ENCODE assay signal across 16 cellular contexts in the genomic region with DNA sequence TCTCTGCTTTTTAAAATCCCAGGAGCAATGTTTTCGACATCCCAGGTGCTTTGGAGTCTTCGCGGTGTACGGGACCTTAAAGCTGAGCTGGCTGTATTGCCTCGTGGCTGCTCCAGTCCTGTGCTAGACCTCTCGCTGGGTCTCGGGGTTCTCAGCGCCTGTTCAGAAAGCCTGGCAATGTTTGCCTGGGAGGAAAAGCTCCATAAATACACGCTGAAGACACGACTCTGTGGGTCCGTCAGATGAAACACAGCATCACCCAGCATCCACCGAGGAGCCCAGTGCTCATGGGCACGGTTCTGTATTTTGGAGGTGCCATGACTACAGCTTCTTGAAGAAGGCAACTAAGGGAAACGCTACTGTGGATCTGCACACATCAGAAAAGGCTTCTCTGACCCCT. TPM values are rescaled to one million over a fixed set of nuclear protein-coding genes. Genes with fewer than 3 reads are reported as not detected.
A peak's percentile ranks its signal among the peaks of the same experiment; 100 is the strongest.
DNase-seq lines count a peak whose midpoint lies in the region; ATAC-seq and TF ChIP-seq lines count a peak whose summit lies in the region.
"Had no signal": no experiment of that assay in that cellular context is flagged by ENCODE, and none has a peak within 500 bp of the region (broad histone marks: within the 10 kb centered on the region; RNA-seq: fewer than 3 reads in every experiment).

No MANE protein-coding gene starts in this region.

- no peak overlapping the region for H3K4me3 ChIP-seq in mesenchymal stem cell (ENCODE audit: insufficient read depth in 1 of 2, low read depth in 1 of 2, low read length in 2 of 2)
- no peak overlapping the region for H3K4me3 ChIP-seq in subcutaneous abdominal adipose tissue (ENCODE audit: low read depth in 1 of 5, low read length in 5 of 5)
- H3K4me3 ChIP-seq in GM23338, result no peak overlapping the region
- H3K4me3 ChIP-seq: right lobe of liver had no signal

- H3K4me1 Mint-ChIP-seq in activated T-cell treated with anti-CD3 and anti-CD28 coated beads, Interleukin-2, amount 50 U/mL, for 4 hours (ENCODE audit: low read depth), result peaks cover 89% of the 10 kb centered on the region
- peaks cover 96 to 98% (median 97%) of the 10 kb centered on the region in 3 donors for H3K4me1 Mint-ChIP-seq in T-cell
- H3K4me1 Mint-ChIP-seq in GM23338, result peaks cover 55% of the 10 kb centered on the region

- H3K27ac Mint-ChIP-seq in T-cell (peak overlapping the region; percentile 51 to 59), GM23338 (no peak overlapping the region)

- no peaks in the 10 kb centered on the region for H3K9me3 Mint-ChIP-seq in activated T-cell treated with anti-CD3 and anti-CD28 coated beads, Interleukin-2, amount 50 U/mL, for 4 hours
- no peaks in the 10 kb centered on the region for H3K9me3 Mint-ChIP-seq in T-cell
- no peaks in the 10 kb centered on the region for H3K9me3 Mint-ChIP-seq in GM23338
- H3K9me3 Mint-ChIP-seq: activated T-helper 1 cell treated with anti-CD3 and anti-CD28 coated beads, Interleukin-12 subunit alpha, Interleukin-12 subunit beta, Interleukin-2, Interleukin-4 antibody, amounts not matched to agents 30 ng/mL and 10 ng/mL and 1 ng/mL, durations not matched to agents 14 hours and 24 hours and 36 hours had no signal

- WGBS in mesenchymal stem cell, result 96% methylated on average over 14 of the region's 14 CpGs

- H3K4me3 Mint-ChIP-seq in activated T-cell treated with anti-CD3 and anti-CD28 coated beads, Interleukin-2, amount 50 U/mL, for 4 hours, result no peak overlapping the region
- peak overlapping the region in 1 of 3 donors; percentile 10 for H3K4me3 Mint-ChIP-seq in T-cell
- H3K4me3 Mint-ChIP-seq in GM23338, result no peak overlapping the region
- H3K4me3 Mint-ChIP-seq: activated CD4-positive, alpha-beta T cell treated with anti-CD3 and anti-CD28 coated beads for 36 hours; activated T-helper 1 cell treated with anti-CD3 and anti-CD28 coated beads, Interleukin-12 subunit alpha, Interleukin-12 subunit beta, Interleukin-2, Interleukin-4 antibody, amounts not matched to agents 30 ng/mL and 10 ng/mL and 1 ng/mL, durations not matched to agents 14 hours and 24 hours and 36 hours had no signal

- no peak overlapping the region for H2BK12ac ChIP-seq in mesenchymal stem cell (ENCODE audit: low read length in 2 of 2)

- H3K79me1 ChIP-seq in mesenchymal stem cell (replicated peaks; ENCODE audit: low read length, poor library complexity, severe bottlenecking), result peaks cover 28% of the 10 kb centered on the region

- H3K36me3 ChIP-seq in mesenchymal stem cell (ENCODE audit: control insufficient read depth in 1 of 2, insufficient read depth in 2 of 2, low read depth in 1 of 2, low read length in 2 of 2) (peaks cover 3 to 6% of the 10 kb centered on the region in 2 experiments), subcutaneous abdominal adipose tissue (ENCODE audit: control insufficient read depth in 5 of 5, insufficient read depth in 5 of 5, low read length in 5 of 5) (peaks cover 0 to 3% (median 0%) of the 10 kb centered on the region in 5 donors), GM23338 (ENCODE audit: insufficient read depth) (no peaks in the 10 kb centered on the region)
- H3K36me3 ChIP-seq: right lobe of liver had no signal

- H3K14ac ChIP-seq in mesenchymal stem cell (ENCODE audit: low read length in 2 of 2), result no peak overlapping the region

- H4K20me1 ChIP-seq in GM23338 (replicated peaks; ENCODE audit: insufficient read depth), result no peaks in the 10 kb centered on the region; the same call in 1 of the 2 replicates

- no peak for ATAC-seq in activated T-cell treated with anti-CD3 and anti-CD28 coated beads, Interleukin-2, amount 50 U/mL, for 4 hours
- ATAC-seq in T-cell (replicated peaks in 1 of 4), result no peak
- no peak for ATAC-seq in GM19455 (IDR thresholded peaks at IDR 0.05; ENCODE audit: unreplicated experiment)
- no peak for ATAC-seq in GM23338
- ATAC-seq: activated CD4-positive, alpha-beta T cell treated with anti-CD3 and anti-CD28 coated beads for 36 hours; right lobe of liver had no signal

- H3K23ac ChIP-seq in mesenchymal stem cell (ENCODE audit: low read length in 2 of 2), result no peak overlapping the region

- CTCF ChIA-PET in T-cell (lab: Charles Lee), result interaction anchor here (0.6 to 1.0 kb wide), 2 partner anchors 10 to 39 kb away, joined by 3 to 5 read pairs; no protein-coding TSS in a partner anchor

- peaks cover 7% of the 10 kb centered on the region; the same call in 1 of the 2 replicates for H3K79me2 ChIP-seq in GM23338 (replicated peaks; ENCODE audit: insufficient read depth)

- H2AK5ac ChIP-seq in mesenchymal stem cell (ENCODE audit: low read length, severe bottlenecking), result peak overlapping the region; percentile 30

- H3K27me3 ChIP-seq in mesenchymal stem cell (ENCODE audit: control insufficient read depth in 1 of 2, insufficient read depth in 1 of 2, low read length in 2 of 2) (no peaks in the 10 kb centered on the region), subcutaneous abdominal adipose tissue (ENCODE audit: control insufficient read depth in 5 of 5, insufficient read depth in 4 of 5, low read length in 5 of 5) (peaks cover 0 to 3% (median 0%) of the 10 kb centered on the region in 5 donors), GM23338 (ENCODE audit: insufficient read depth) (no peaks in the 10 kb centered on the region)
- H3K27me3 ChIP-seq: right lobe of liver had no signal

- no peak overlapping the region for H3K18ac ChIP-seq in mesenchymal stem cell (ENCODE audit: low read depth in 1 of 2, low read length in 2 of 2)

- H2BK120ac ChIP-seq in mesenchymal stem cell (ENCODE audit: low read depth, low read length), result no peak overlapping the region

- peak overlapping the region in 1 of 2 experiments; percentile 17 for H3K4ac ChIP-seq in mesenchymal stem cell (ENCODE audit: low read depth in 1 of 2, low read length in 2 of 2)

- H3K27ac ChIP-seq in mesenchymal stem cell (ENCODE audit: low read length, poor library complexity, severe bottlenecking) (no peak overlapping the region), subcutaneous abdominal adipose tissue (ENCODE audit: low read depth, low read length) (peak overlapping the region; percentile 37), GM23338 (ENCODE audit: low read depth) (no peak overlapping the region)

- H3K4me1 ChIP-seq in mesenchymal stem cell (ENCODE audit: control insufficient read depth, insufficient read depth, low read depth, low read length) (peaks cover 31% of the 10 kb centered on the region), subcutaneous abdominal adipose tissue (ENCODE audit: control insufficient read depth in 5 of 5, insufficient read depth in 5 of 5, low read length in 5 of 5) (peaks cover 11 to 72% (median 58%) of the 10 kb centered on the region in 5 donors), GM23338 (ENCODE audit: insufficient read depth) (peaks cover 12% of the 10 kb centered on the region; the same call in 1 of the 2 replicates)

- H3K36me3 Mint-ChIP-seq in activated T-cell treated with anti-CD3 and anti-CD28 coated beads, Interleukin-2, amount 50 U/mL, for 4 hours (ENCODE audit: insufficient read depth), result peaks cover 28% of the 10 kb centered on the region
- H3K36me3 Mint-ChIP-seq in T-cell, result peaks cover 38% of the 10 kb centered on the region
- no peaks in the 10 kb centered on the region; the same call in 2 of the 3 replicates for H3K36me3 Mint-ChIP-seq in GM23338 (ENCODE audit: low read depth)

- peak; percentile 14 to 16 for DNase-seq in activated T-cell treated with anti-CD3 and anti-CD28 coated beads, Interleukin-2, amount 50 U/mL, for 48 hours
- DNase-seq in activated T-cell treated with anti-CD3 and anti-CD28 coated beads, Interleukin-2, amount 50 U/mL, for 4 hours, result no peak
- DNase-seq in T-cell (peak in 1 of 34 experiments; percentile 22), mesenchymal stem cell (no peak), amniotic stem cell (lab: John Stamatoyannopoulos, UW) (no peak), GM23338 (ENCODE audit: low spot score) (no peak)
- DNase-seq: activated CD4-positive, alpha-beta T cell treated with anti-CD3 and anti-CD28 coated beads for 36 hours; NCI-H1694 treated with DMSO at 0.1 percent for 48 hours; NCI-H226; nucleus accumbens; SHP77; stimulated activated CD4-positive, alpha-beta T cell treated with anti-CD3 and anti-CD28 coated beads, Interleukin-2, amount 100 ng/mL, for 24 hours had no signal

- H3K27me3 Mint-ChIP-seq in activated T-cell treated with anti-CD3 and anti-CD28 coated beads, Interleukin-2, amount 50 U/mL, for 4 hours (ENCODE audit: low read depth), result no peaks in the 10 kb centered on the region
- H3K27me3 Mint-ChIP-seq in T-cell (no peaks in the 10 kb centered on the region), GM23338 (ENCODE audit: insufficient read depth, low read depth, poor library complexity) (peaks cover 4% of the 10 kb centered on the region)
- H3K27me3 Mint-ChIP-seq: activated CD4-positive, alpha-beta T cell treated with anti-CD3 and anti-CD28 coated beads for 36 hours had no signal

- no peaks in the 10 kb centered on the region for H3K9me3 ChIP-seq in mesenchymal stem cell (ENCODE audit: control insufficient read depth, low read length)
- H3K9me3 ChIP-seq in subcutaneous abdominal adipose tissue (ENCODE audit: control insufficient read depth in 5 of 5, low read length in 5 of 5), result no peaks in the 10 kb centered on the region
- H3K9me3 ChIP-seq: right lobe of liver had no signal

- no peak overlapping the region for H4K8ac ChIP-seq in mesenchymal stem cell (ENCODE audit: low read length)

- H2BK5ac ChIP-seq in mesenchymal stem cell (ENCODE audit: low read depth, low read length, poor library complexity, severe bottlenecking), result no peak overlapping the region

- H3K9ac ChIP-seq in mesenchymal stem cell (ENCODE audit: low read length) (no peak overlapping the region), subcutaneous abdominal adipose tissue (ENCODE audit: low read length in 5 of 5) (no peak overlapping the region)

- no peak for TF ChIP-seq CTCF in GM23338 (conservative IDR thresholded peaks at IDR 0.05; ENCODE audit: low read depth in 2 of 2)

- no peaks in the 10 kb centered on the region for H3F3A ChIP-seq in GM23338 (replicated peaks; ENCODE audit: low read depth)

- no peak overlapping the region for H3K4me2 ChIP-seq in mesenchymal stem cell (ENCODE audit: low read length, poor library complexity, severe bottlenecking)
- no peak overlapping the region for H3K4me2 ChIP-seq in GM23338

- H2AFZ ChIP-seq in mesenchymal stem cell (ENCODE audit: low read depth, low read length) (no peak overlapping the region), GM23338 (no peak overlapping the region)

- POLR2A ChIA-PET in T-cell (lab: Charles Lee), result interaction anchor here in 1 of 2 donors (0.6 kb wide), 1 partner anchor 10 kb away, joined by 3 read pairs; no protein-coding TSS in a partner anchor

- H4K91ac ChIP-seq in mesenchymal stem cell (ENCODE audit: low read length), result no peak overlapping the region

- H3K9me2 ChIP-seq in GM23338 (ENCODE audit: insufficient read depth), result no peaks in the 10 kb centered on the region

- no peak overlapping the region for H2BK15ac ChIP-seq in mesenchymal stem cell (ENCODE audit: low read depth, poor library complexity, severe bottlenecking)

RNA-seq across cellular contexts. Expression of a gene that starts 21.6 kb away (rescaled TPM):
- 10 to 100 TPM; 28.1 to 32.9 (median 32.3) TPM for total RNA-seq in activated T-cell treated with anti-CD3 and anti-CD28 coated beads, Interleukin-2, amount 50 U/mL, for 4 hours
- 100 to 1,000 TPM; 114 to 185 (median 152) TPM for total RNA-seq in T-cell
- polyA plus RNA-seq in mesenchymal stem cell (2013, experiment 1 of 2), result 7.6 TPM
- 8.8 TPM for polyA plus RNA-seq in mesenchymal stem cell (2013, experiment 2 of 2)
- total RNA-seq in GM23338 (2014; rRNA removed; shearing (Covaris generic)), result 20.7 and 22.9 TPM in 2 replicates
- 14.6 and 18.4 TPM in 2 replicates for polyA plus RNA-seq in GM23338 (2016; fragmentation: Nextera tagmentation; extraction: Ambion mirVana)

Comparison
In these comparisons a context has a peak if more than half of its experiments do, and no peak if none do; other contexts are left out.
1. DNase-seq: peak in activated T-cell treated with anti-CD3 and anti-CD28 coated beads, Interleukin-2, amount 50 U/mL, for 48 hours (2 of 2); none in activated T-cell treated with anti-CD3 and anti-CD28 coated beads, Interleukin-2, amount 50 U/mL, for 4 hours (single experiment), mesenchymal stem cell (single experiment), amniotic stem cell (single experiment) and GM23338 (single experiment).